In genomic region chr9:134456740-134457315, GRCh38 we compare ENCODE assay signal across 8 cellular contexts.
DNase-seq lines count a peak whose midpoint lies in the region; ATAC-seq and TF ChIP-seq lines count a peak whose summit lies in the region.

No MANE protein-coding gene starts in this region.

- WGBS in neuronal stem cell (ENCODE audit: extremely low coverage in 2 of 2, insufficient read length in 2 of 2, insufficient replicate concordance in 1 of 2), 2 donors = no CpG with 5 or more reads among the region's 12 CpGs

- peak overlapping the region; percentile 73 for H3K18ac ChIP-seq in neuronal stem cell (ENCODE audit: low read length)

- peak overlapping the region; percentile 88 for H2AK5ac ChIP-seq in neuronal stem cell (ENCODE audit: low read depth, low read length)

- H3K23ac ChIP-seq in neuronal stem cell (ENCODE audit: low read depth, low read length, poor library complexity) = no peak overlapping the region

- H3K27ac ChIP-seq in A673 (ENCODE audit: low read depth, low read length, poor library complexity, severe bottlenecking) (peak overlapping the region; percentile 96), RWPE1 (peak overlapping the region; percentile 98), dorsolateral prefrontal cortex (peak overlapping the region in 34 of 59 donors; percentile 10 to 87 (median 65)), neuronal stem cell (replicated peaks; ENCODE audit: low read length) (no peak overlapping the region)

- no peak overlapping the region for H3K4ac ChIP-seq in neuronal stem cell (ENCODE audit: low read length)

- H2BK5ac ChIP-seq in neuronal stem cell (ENCODE audit: low read length) = no peak overlapping the region

- H3K27me3 ChIP-seq in A673 (replicated peaks; ENCODE audit: insufficient read depth, low read depth, low read length, poor library complexity) (no peaks in the 10 kb centered on the region), dorsolateral prefrontal cortex (no peaks in the 10 kb centered on the region), neuronal stem cell (ENCODE audit: control insufficient read depth in 3 of 3, insufficient read depth in 3 of 3, low read depth in 1 of 3, low read length in 3 of 3) (peaks cover 0 to 12% (median 0%) of the 10 kb centered on the region in 3 experiments)

- POLR2A ChIA-PET in A673 (lab: Charles Lee; ENCODE audit: low non-redundant PET) (no interaction called here), RWPE1 (lab: Yijun Ruan, JAX; ENCODE audit: low non-redundant PET) (interaction anchor here (0.7 kb wide), 1 partner anchor 18 kb away, joined by 3 read pairs; no protein-coding TSS in a partner anchor)

- peaks cover 21% of the 10 kb centered on the region for H3K4me1 ChIP-seq in A673 (ENCODE audit: insufficient read depth, low read length, poor library complexity, severe bottlenecking)
- peaks cover 0 to 10% of the 10 kb centered on the region in 2 donors for H3K4me1 ChIP-seq in neuronal stem cell (ENCODE audit: control insufficient read depth in 2 of 2, insufficient read depth in 1 of 2, low read depth in 1 of 2, low read length in 2 of 2)

- no peaks in the 10 kb centered on the region for H3K36me3 ChIP-seq in A673 (ENCODE audit: insufficient read depth, low read length, poor library complexity, severe bottlenecking)
- no peaks in the 10 kb centered on the region for H3K36me3 ChIP-seq in neuronal stem cell (replicated peaks in 1 of 2; ENCODE audit: control insufficient read depth in 2 of 2, insufficient read depth in 2 of 2, low read length in 2 of 2)

- DNase-seq in A673 (ENCODE audit: low spot score) (no peak), RWPE1 (ENCODE audit: low spot score) (no peak), dorsolateral prefrontal cortex (no peak), neuronal stem cell (ENCODE audit: low spot score) (no peak), posterior vena cava (ENCODE audit: low spot score) (no peak), midbrain (lab: John Stamatoyannopoulos, UW) (no peak)

- BruUV-seq in A673 (replicated peaks; lab: Mats Ljungman, UMichigan) = no TSS peak

- CTCF ChIA-PET in A673 (lab: Charles Lee) (interaction anchor here (0.5 to 1.2 kb wide), 2 partner anchors 204 to 293 kb away, joined by 3 to 4 read pairs; no protein-coding TSS in a partner anchor), RWPE1 (lab: Yijun Ruan, JAX) (interaction anchor here (0.5 to 1.9 kb wide), 9 partner anchors 11 to 288 kb away, joined by 3 to 9 read pairs (median 4); no protein-coding TSS in a partner anchor)

- no peak for ATAC-seq in GM21381 (IDR thresholded peaks at IDR 0.05; ENCODE audit: unreplicated experiment)
- no peak for ATAC-seq in HG02763 (IDR thresholded peaks at IDR 0.05; ENCODE audit: unreplicated experiment)

- no peak overlapping the region for H2BK120ac ChIP-seq in neuronal stem cell (ENCODE audit: low read depth, low read length)

- H4K8ac ChIP-seq in neuronal stem cell (ENCODE audit: low read depth, low read length) = no peak overlapping the region

- H3K14ac ChIP-seq in neuronal stem cell (ENCODE audit: low read length) = peak overlapping the region; percentile 87

- peaks cover 1% of the 10 kb centered on the region for H3K79me1 ChIP-seq in neuronal stem cell (ENCODE audit: low read depth, low read length)

- H3K9me3 ChIP-seq in A673 (ENCODE audit: low read depth, low read length, poor library complexity, severe bottlenecking) (no peaks in the 10 kb centered on the region), neuronal stem cell (replicated peaks in 1 of 2; ENCODE audit: control insufficient read depth in 2 of 2, insufficient read depth in 1 of 2, low read depth in 1 of 2, low read length in 2 of 2) (peaks cover 0 to 3% of the 10 kb centered on the region in 2 donors)

- intact Hi-C loops in A673 (cut with micrococcal nuclease; ENCODE audit: unreplicated experiment) (loop anchor here (5.0 kb wide), 2 partner anchors 95 to 185 kb away; partner anchors contain the start of gene COL5A1), dorsolateral prefrontal cortex (cut with DNase I) (loop anchor here in 1 of 2 donors (10.0 kb wide), 1 partner anchor 672 kb away; no protein-coding TSS in a partner anchor), posterior vena cava (cut with DNase I) (loop anchor here (5.0 to 10.0 kb wide), 2 partner anchors 180 to 188 kb away; partner anchors contain the start of gene COL5A1 (in 1 of the 2))

- no peak overlapping the region for H4K91ac ChIP-seq in neuronal stem cell (ENCODE audit: low read depth, low read length, poor library complexity)

- no peak overlapping the region for H3K9ac ChIP-seq in neuronal stem cell (ENCODE audit: low read depth, low read length, poor library complexity)

- no peak overlapping the region for H2BK12ac ChIP-seq in neuronal stem cell (ENCODE audit: low read length)

- TF ChIP-seq CTCF in A673 (conservative IDR thresholded peaks at IDR 0.05; ENCODE audit: low read depth, low read length) = no peak
- no peak for TF ChIP-seq CTCF in RWPE1 (conservative IDR thresholded peaks at IDR 0.05; ENCODE audit: low read depth)
- TF ChIP-seq CTCF in dorsolateral prefrontal cortex (IDR thresholded peaks at IDR 0.05 in 54 of 56, conservative IDR thresholded peaks at IDR 0.05 in 2 of 56; ENCODE audit: low read depth in 1 of 56, partially characterized antibody in 56 of 56) = no peak

- H2BK15ac ChIP-seq in neuronal stem cell (ENCODE audit: low read length) = peak overlapping the region; percentile 31

- H3K4me3 ChIP-seq in A673 (ENCODE audit: low read depth, low read length, poor library complexity, severe bottlenecking) (no peak overlapping the region), dorsolateral prefrontal cortex (peak overlapping the region in 36 of 59 donors; percentile 2 to 50 (median 34)), neuronal stem cell (ENCODE audit: low read length in 2 of 2) (no peak overlapping the region)

- H3K4me2 ChIP-seq in neuronal stem cell (ENCODE audit: insufficient read depth, low read length, poor library complexity, severe bottlenecking) = no peak overlapping the region

- peak overlapping the region; percentile 1 for H2AFZ ChIP-seq in neuronal stem cell (ENCODE audit: low read length)

Comparison
In these comparisons a context has a peak if more than half of its experiments do, and no peak if none do; other contexts are left out.
1. H3K4me3 ChIP-seq: peak in dorsolateral prefrontal cortex (36 of 59); none in A673 (single experiment) and neuronal stem cell (0 of 2).